In the genomic region with DNA sequence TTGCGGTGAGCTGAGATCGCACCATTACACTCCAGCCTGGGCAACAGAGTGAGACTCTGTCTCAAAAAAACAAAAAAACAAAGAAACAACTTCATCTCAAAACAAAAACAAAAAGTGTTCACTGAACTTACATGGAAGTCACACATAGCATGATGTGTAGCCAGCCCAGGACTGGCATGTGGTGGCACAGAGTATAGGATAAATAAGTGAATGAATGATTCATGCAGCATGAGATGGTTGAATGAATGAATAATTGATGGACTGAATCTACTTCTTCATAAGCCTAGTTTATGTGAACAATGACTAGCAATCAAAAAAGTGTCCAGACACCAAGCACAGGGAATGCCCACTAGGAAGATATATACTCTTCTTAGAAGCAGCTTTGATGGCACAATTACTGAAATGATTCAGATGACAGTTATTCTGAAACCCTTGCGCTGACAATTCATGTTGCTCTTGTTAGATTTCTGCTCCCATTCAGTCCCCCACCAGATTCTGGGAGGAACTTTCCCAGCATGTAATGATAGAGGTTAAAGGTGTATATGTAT, we compare ENCODE assay signal across 2 cellular contexts.
A peak's percentile ranks its signal among the peaks of the same experiment; 100 is the strongest.
TF ChIP-seq lines count a peak whose summit lies in the region.

No MANE protein-coding gene starts in this region.

TF ChIP-seq in HEK293, 187 proteins besides CTCF, POLR2A, EP300 and RAD21:
- TF ChIP-seq, protein P1, sequence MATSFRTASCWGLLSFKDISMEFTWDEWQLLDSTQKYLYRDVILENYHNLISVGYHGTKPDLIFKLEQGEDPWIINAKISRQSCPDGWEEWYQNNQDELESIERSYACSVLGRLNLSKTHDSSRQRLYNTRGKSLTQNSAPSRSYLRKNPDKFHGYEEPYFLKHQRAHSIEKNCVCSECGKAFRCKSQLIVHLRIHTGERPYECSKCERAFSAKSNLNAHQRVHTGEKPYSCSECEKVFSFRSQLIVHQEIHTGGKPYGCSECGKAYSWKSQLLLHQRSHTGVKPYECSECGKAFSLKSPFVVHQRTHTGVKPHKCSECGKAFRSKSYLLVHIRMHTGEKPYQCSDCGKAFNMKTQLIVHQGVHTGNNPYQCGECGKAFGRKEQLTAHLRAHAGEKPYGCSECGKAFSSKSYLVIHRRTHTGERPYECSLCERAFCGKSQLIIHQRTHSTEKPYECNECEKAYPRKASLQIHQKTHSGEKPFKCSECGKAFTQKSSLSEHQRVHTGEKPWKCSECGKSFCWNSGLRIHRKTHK (tag by site-specific recombination; IDR thresholded peaks at IDR 0.05) = 0 out of 2 replicates have a peak, but pooled peaks have one; percentile 20
- TF ChIP-seq ZNF426 (tag by site-specific recombination; IDR thresholded peaks at IDR 0.05) = no peak

TF ChIP-seq in HepG2, 621 proteins besides CTCF, POLR2A, EP300 and RAD21:
- no peak for TF ChIP-seq ZEB1 (IDR thresholded peaks at IDR 0.05; ENCODE audit: insufficient replicate concordance, low read depth)
- TF ChIP-seq FOXP1 (IDR thresholded peaks at IDR 0.05) = no peak
- TF ChIP-seq FOXP1 (CRISPR knock-in tag; IDR thresholded peaks at IDR 0.05) = no peak
- TF ChIP-seq, protein P2, sequence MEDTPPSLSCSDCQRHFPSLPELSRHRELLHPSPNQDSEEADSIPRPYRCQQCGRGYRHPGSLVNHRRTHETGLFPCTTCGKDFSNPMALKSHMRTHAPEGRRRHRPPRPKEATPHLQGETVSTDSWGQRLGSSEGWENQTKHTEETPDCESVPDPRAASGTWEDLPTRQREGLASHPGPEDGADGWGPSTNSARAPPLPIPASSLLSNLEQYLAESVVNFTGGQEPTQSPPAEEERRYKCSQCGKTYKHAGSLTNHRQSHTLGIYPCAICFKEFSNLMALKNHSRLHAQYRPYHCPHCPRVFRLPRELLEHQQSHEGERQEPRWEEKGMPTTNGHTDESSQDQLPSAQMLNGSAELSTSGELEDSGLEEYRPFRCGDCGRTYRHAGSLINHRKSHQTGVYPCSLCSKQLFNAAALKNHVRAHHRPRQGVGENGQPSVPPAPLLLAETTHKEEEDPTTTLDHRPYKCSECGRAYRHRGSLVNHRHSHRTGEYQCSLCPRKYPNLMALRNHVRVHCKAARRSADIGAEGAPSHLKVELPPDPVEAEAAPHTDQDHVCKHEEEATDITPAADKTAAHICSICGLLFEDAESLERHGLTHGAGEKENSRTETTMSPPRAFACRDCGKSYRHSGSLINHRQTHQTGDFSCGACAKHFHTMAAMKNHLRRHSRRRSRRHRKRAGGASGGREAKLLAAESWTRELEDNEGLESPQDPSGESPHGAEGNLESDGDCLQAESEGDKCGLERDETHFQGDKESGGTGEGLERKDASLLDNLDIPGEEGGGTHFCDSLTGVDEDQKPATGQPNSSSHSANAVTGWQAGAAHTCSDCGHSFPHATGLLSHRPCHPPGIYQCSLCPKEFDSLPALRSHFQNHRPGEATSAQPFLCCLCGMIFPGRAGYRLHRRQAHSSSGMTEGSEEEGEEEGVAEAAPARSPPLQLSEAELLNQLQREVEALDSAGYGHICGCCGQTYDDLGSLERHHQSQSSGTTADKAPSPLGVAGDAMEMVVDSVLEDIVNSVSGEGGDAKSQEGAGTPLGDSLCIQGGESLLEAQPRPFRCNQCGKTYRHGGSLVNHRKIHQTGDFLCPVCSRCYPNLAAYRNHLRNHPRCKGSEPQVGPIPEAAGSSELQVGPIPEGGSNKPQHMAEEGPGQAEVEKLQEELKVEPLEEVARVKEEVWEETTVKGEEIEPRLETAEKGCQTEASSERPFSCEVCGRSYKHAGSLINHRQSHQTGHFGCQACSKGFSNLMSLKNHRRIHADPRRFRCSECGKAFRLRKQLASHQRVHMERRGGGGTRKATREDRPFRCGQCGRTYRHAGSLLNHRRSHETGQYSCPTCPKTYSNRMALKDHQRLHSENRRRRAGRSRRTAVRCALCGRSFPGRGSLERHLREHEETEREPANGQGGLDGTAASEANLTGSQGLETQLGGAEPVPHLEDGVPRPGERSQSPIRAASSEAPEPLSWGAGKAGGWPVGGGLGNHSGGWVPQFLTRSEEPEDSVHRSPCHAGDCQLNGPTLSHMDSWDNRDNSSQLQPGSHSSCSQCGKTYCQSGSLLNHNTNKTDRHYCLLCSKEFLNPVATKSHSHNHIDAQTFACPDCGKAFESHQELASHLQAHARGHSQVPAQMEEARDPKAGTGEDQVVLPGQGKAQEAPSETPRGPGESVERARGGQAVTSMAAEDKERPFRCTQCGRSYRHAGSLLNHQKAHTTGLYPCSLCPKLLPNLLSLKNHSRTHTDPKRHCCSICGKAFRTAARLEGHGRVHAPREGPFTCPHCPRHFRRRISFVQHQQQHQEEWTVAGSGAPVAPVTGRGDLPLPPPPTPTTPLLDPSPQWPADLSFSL (CRISPR knock-in tag; IDR thresholded peaks at IDR 0.05) = 0 out of 2 replicates have a peak, but pooled peaks have one; percentile 6
